Comparison of ENCODE assay signal across 2 cellular contexts in the genomic region with DNA sequence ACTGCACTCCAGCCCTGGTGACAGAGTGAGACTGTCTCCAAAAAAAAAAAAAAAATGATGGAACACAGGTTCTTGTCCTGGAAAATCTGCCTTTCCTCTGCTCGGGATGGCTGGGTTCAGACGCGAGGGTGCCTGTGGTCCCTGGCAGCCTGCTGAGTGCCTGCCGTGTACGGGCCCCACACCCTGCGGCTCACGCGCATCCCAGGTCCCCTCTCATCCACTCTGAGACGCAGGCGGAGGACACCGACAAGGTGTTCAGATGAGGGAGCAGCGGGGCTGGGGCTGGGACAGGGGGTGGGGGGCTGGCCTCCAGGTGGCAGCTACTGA.
TF ChIP-seq lines count a peak whose summit lies in the region.

No MANE protein-coding gene starts in this region.

TF ChIP-seq in HEK293, 187 proteins besides CTCF, POLR2A, EP300 and RAD21:
- TF ChIP-seq ZIC2 (tag by site-specific recombination; IDR thresholded peaks at IDR 0.05) (0 out of 2 replicates have a peak, but pooled peaks have one; percentile 24), ZFP69B (tag by site-specific recombination; IDR thresholded peaks at IDR 0.05) (peak; percentile 57; the same call in 1 of the 2 replicates), SP3 (tag by site-specific recombination; IDR thresholded peaks at IDR 0.05) (no peak)
- TF ChIP-seq, protein P1, sequence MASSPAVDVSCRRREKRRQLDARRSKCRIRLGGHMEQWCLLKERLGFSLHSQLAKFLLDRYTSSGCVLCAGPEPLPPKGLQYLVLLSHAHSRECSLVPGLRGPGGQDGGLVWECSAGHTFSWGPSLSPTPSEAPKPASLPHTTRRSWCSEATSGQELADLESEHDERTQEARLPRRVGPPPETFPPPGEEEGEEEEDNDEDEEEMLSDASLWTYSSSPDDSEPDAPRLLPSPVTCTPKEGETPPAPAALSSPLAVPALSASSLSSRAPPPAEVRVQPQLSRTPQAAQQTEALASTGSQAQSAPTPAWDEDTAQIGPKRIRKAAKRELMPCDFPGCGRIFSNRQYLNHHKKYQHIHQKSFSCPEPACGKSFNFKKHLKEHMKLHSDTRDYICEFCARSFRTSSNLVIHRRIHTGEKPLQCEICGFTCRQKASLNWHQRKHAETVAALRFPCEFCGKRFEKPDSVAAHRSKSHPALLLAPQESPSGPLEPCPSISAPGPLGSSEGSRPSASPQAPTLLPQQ (tag by site-specific recombination; IDR thresholded peaks at IDR 0.05) = 0 out of 2 replicates have a peak, but pooled peaks have one; percentile 32
TF ChIP-seq in HEK293: peak in this region for 3.

TF ChIP-seq in HepG2, 621 proteins besides CTCF, POLR2A, EP300 and RAD21:
- TF ChIP-seq ZNF331 (CRISPR knock-in tag; IDR thresholded peaks at IDR 0.05) (0 out of 2 replicates have a peak, but pooled peaks have one; percentile 3), SMARCC2 (IDR thresholded peaks at IDR 0.05) (no peak), MEF2D (CRISPR knock-in tag; IDR thresholded peaks at IDR 0.05) (no peak), ZFP36 (IDR thresholded peaks at IDR 0.05; ENCODE audit: borderline replicate concordance, low read depth, low read length, partially characterized antibody) (no peak), NFE2 (CRISPR knock-in tag; IDR thresholded peaks at IDR 0.05) (no peak), YEATS4 (CRISPR knock-in tag; IDR thresholded peaks at IDR 0.05; ENCODE audit: borderline replicate concordance) (0 out of 2 replicates have a peak, but pooled peaks have one; percentile 3), HNRNPUL1 (IDR thresholded peaks at IDR 0.05; ENCODE audit: low read depth, low read length) (no peak), ZBTB7A (CRISPR knock-in tag; IDR thresholded peaks at IDR 0.05) (0 out of 2 replicates have a peak, but pooled peaks have one; percentile 8), U2AF1 (optimal IDR thresholded peaks at IDR 0.05; ENCODE audit: low read depth, low read length) (no peak), BRD4 (CRISPR knock-in tag; IDR thresholded peaks at IDR 0.05) (no peak), ZSCAN30 (CRISPR knock-in tag; IDR thresholded peaks at IDR 0.05) (no peak), HNRNPH1 (optimal IDR thresholded peaks at IDR 0.05; ENCODE audit: low read depth, low read length) (no peak), PAF1 (CRISPR knock-in tag; IDR thresholded peaks at IDR 0.05) (no peak), RELA (CRISPR knock-in tag; IDR thresholded peaks at IDR 0.05) (no peak)
- TF ChIP-seq, protein P2, sequence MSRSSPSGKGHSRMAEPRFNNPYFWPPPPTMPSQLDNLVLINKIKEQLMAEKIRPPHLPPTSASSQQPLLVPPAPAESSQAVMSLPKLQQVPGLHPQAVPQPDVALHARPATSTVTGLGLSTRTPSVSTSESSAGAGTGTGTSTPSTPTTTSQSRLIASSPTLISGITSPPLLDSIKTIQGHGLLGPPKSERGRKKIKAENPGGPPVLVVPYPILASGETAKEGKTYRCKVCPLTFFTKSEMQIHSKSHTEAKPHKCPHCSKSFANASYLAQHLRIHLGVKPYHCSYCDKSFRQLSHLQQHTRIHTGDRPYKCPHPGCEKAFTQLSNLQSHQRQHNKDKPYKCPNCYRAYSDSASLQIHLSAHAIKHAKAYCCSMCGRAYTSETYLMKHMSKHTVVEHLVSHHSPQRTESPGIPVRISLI (CRISPR knock-in tag; IDR thresholded peaks at IDR 0.05; ENCODE audit: borderline replicate concordance) = 0 out of 2 replicates have a peak, but pooled peaks have one; percentile 27
- TF ChIP-seq, protein P3, sequence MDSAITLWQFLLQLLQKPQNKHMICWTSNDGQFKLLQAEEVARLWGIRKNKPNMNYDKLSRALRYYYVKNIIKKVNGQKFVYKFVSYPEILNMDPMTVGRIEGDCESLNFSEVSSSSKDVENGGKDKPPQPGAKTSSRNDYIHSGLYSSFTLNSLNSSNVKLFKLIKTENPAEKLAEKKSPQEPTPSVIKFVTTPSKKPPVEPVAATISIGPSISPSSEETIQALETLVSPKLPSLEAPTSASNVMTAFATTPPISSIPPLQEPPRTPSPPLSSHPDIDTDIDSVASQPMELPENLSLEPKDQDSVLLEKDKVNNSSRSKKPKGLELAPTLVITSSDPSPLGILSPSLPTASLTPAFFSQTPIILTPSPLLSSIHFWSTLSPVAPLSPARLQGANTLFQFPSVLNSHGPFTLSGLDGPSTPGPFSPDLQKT (CRISPR knock-in tag; IDR thresholded peaks at IDR 0.05; ENCODE audit: borderline replicate concordance) = no peak
TF ChIP-seq in HepG2: peak in this region for 4.
